In the genomic region with DNA sequence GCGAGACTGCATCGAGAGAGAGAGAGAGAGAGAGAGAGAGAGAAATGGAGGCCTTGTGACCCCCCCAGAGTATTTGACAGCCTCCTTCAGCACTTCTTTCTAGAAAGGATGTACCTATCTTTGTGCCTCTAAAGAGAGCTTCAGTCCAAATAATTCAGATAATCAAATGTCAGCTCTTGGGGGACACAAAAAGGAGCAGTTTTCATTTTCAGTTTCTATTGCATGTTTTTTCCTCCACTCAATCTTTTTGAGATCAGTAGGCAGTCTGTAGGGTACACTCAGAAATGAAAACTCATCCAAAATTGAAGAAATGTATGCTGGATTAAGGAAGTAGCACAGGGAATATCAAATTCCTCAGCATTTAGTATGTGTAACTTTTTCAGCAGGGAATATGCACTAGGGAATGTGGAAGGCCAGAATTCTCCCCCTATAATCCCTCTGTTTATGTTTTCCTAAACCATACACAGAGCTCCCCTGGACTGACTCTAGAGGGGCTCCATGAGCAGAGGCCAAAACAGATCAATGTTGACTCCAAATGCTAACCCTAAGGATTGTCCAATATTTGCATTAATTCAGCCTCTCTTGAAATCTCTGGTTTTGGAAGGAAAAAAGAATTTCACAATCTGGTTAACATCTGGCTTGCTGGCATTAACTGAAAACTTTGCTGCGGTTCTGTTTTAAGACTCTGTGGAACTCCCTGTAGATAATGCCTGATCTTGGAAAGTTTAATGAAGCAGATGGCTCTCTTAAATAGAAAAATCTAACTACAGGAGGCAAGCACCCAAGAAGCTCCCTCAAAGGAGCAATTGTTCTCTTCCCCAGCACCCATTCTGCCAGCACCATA, we compare ENCODE assay signal across 20 cellular contexts.
DNase-seq lines count a peak whose midpoint lies in the region; ATAC-seq lines count a peak whose summit lies in the region.
"Had no signal": no experiment of that assay in that cellular context is flagged by ENCODE, and none has a peak within 500 bp of the region (broad histone marks: within the 10 kb centered on the region; RNA-seq: fewer than 3 reads in every experiment).

No MANE protein-coding gene starts in this region.

- no peak for DNase-seq in Right ventricle myocardium superior
- DNase-seq in cardiac septum (ENCODE audit: low spot score) = no peak
- DNase-seq in dedifferentiated amniotic fluid mesenchymal stem cell (ENCODE audit: extremely low spot score) = peak; percentile 19
- DNase-seq in iris pigment epithelial cell (ENCODE audit: low read depth) = peak; percentile 12
- DNase-seq in effector CD8-positive, alpha-beta T cell (lab: John Stamatoyannopoulos, UW) = no peak
- DNase-seq: activated CD4-positive, alpha-beta T cell treated with anti-CD3 and anti-CD28 coated beads for 1 hour; activated naive CD4-positive, alpha-beta T cell treated with Interleukin-2 at 50 U/mL for 16 hours; CD8-positive, alpha-beta T cell; effector CD4-positive, alpha-beta T cell; EL; gastrocnemius medialis; H7; IMR-90; sigmoid colon; stimulated activated CD4-positive, alpha-beta T cell treated with anti-CD3 and anti-CD28 coated beads, Interleukin-2, amount 100 ng/mL, for 48 hours had no signal

- ATAC-seq in Right ventricle myocardium superior (ENCODE audit: poor library complexity) = peak; percentile 90
- no peak for ATAC-seq in HG02759 (IDR thresholded peaks at IDR 0.05; ENCODE audit: unreplicated experiment)
- no peak for ATAC-seq in GM19328 (IDR thresholded peaks at IDR 0.05; ENCODE audit: unreplicated experiment)
- no peak for ATAC-seq in HG03342 (IDR thresholded peaks at IDR 0.05; ENCODE audit: unreplicated experiment)
- ATAC-seq: A549; CD8-positive, alpha-beta T cell; gastrocnemius medialis; GM12878 had no signal

- intact Hi-C loops in Right ventricle myocardium superior (cut with DNase I) (no loop called here), cardiac septum (cut with DNase I) (no loop called here)

Comparison
In these comparisons a context has a peak if more than half of its experiments do, and no peak if none do; other contexts are left out.
1. DNase-seq: peak in dedifferentiated amniotic fluid mesenchymal stem cell (single experiment) and iris pigment epithelial cell (single experiment); none in Right ventricle myocardium superior (single experiment), cardiac septum (single experiment) and effector CD8-positive, alpha-beta T cell (single experiment).